ENCODE assay signal across 8 cellular contexts in the genomic region with DNA sequence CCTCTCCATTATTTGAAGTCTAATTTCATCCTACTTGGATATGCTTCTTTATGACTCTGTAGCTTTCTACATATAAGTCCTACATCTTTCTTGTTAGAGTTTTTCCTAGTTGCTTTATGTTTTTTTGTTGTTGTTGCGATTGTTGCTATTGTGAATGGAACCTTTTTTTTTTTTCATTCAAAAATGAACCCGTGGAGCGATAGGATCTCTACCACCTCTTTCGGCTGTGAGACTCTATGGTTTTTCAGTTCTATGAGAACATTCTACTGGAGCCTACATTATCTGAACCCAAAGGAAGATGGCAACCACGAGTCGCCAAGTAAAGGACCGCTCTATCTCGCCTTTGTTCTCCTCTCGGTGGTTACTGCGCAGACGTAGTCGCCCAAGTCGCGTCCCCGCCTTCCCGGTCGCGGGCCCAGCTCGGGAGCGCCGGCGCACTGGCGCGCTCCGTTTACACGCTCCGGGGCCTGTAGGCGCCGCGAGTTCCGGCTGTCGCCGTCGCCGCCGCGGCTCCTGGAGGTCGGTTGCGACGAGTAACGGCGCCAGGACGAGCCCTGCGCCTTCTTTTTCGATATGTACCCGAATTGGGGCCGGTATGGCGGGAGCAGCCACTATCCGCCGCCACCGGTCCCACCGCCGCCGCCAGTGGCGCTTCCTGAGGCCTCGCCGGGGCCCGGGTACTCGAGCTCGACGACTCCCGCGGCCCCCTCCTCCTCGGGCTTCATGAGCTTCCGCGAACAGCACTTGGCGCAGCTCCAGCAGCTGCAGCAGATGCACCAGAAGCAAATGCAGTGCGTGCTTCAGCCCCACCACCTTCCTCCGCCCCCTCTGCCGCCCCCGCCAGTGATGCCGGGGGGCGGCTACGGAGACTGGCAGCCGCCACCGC. TPM values are rescaled to one million over a fixed set of nuclear protein-coding genes. Genes with fewer than 3 reads are reported as not detected.
A peak's percentile ranks its signal among the peaks of the same experiment; 100 is the strongest.
DNase-seq lines count a peak whose midpoint lies in the region; ATAC-seq and TF ChIP-seq lines count a peak whose summit lies in the region.

A gene with protein sequence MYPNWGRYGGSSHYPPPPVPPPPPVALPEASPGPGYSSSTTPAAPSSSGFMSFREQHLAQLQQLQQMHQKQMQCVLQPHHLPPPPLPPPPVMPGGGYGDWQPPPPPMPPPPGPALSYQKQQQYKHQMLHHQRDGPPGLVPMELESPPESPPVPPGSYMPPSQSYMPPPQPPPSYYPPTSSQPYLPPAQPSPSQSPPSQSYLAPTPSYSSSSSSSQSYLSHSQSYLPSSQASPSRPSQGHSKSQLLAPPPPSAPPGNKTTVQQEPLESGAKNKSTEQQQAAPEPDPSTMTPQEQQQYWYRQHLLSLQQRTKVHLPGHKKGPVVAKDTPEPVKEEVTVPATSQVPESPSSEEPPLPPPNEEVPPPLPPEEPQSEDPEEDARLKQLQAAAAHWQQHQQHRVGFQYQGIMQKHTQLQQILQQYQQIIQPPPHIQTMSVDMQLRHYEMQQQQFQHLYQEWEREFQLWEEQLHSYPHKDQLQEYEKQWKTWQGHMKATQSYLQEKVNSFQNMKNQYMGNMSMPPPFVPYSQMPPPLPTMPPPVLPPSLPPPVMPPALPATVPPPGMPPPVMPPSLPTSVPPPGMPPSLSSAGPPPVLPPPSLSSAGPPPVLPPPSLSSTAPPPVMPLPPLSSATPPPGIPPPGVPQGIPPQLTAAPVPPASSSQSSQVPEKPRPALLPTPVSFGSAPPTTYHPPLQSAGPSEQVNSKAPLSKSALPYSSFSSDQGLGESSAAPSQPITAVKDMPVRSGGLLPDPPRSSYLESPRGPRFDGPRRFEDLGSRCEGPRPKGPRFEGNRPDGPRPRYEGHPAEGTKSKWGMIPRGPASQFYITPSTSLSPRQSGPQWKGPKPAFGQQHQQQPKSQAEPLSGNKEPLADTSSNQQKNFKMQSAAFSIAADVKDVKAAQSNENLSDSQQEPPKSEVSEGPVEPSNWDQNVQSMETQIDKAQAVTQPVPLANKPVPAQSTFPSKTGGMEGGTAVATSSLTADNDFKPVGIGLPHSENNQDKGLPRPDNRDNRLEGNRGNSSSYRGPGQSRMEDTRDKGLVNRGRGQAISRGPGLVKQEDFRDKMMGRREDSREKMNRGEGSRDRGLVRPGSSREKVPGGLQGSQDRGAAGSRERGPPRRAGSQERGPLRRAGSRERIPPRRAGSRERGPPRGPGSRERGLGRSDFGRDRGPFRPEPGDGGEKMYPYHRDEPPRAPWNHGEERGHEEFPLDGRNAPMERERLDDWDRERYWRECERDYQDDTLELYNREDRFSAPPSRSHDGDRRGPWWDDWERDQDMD (N-terminal part only) (plus strand): TSS at position 400 of the 886 bp plus-strand sequence. CDS start 174 bp downstream, at position 574.

- no peaks in the 10 kb centered on the region for H3K9me3 ChIP-seq in adrenal gland (replicated peaks in 1 of 3)
- H3K9me3 ChIP-seq in heart left ventricle, result no peaks in the 10 kb centered on the region
- no peaks in the 10 kb centered on the region for H3K9me3 ChIP-seq in upper lobe of right lung

- intact Hi-C loops in adrenal gland (cut with DNase I), result no loop called here
- intact Hi-C loops in heart left ventricle (cut with DNase I), result loop anchor here in 3 of 10 donors (10.0 kb wide), 1 partner anchor 48 kb away; a partner anchor contains a TSS
- intact Hi-C loops in posterior cingulate gyrus (cut with DNase I), result loop anchor here (2.0 to 5.0 kb wide), 2 partner anchors 51 to 460 kb away; a partner anchor contains a TSS
- intact Hi-C loops in upper lobe of right lung (cut with DNase I), result no loop called here

- CTCF ChIA-PET in T-cell (lab: Charles Lee), result interaction anchor here (0.5 to 1.7 kb wide), 12 partner anchors 9 to 901 kb away, joined by 3 to 11 read pairs (median 4); a partner anchor contains a TSS

- H3K36me3 ChIP-seq in adrenal gland (replicated peaks in 1 of 2), result no peaks in the 10 kb centered on the region
- peaks cover 0 to 3% (median 0%) of the 10 kb centered on the region in 9 donors for H3K36me3 ChIP-seq in heart left ventricle
- no peaks in the 10 kb centered on the region for H3K36me3 ChIP-seq in upper lobe of right lung

- TF ChIP-seq POLR2A in adrenal gland (IDR thresholded peaks at IDR 0.05) (peak; percentile 80 to 87), heart left ventricle (IDR thresholded peaks at IDR 0.05) (peak in 1 of 2 donors; percentile 86)

- H3K27me3 ChIP-seq in adrenal gland (no peaks in the 10 kb centered on the region), heart left ventricle (no peaks in the 10 kb centered on the region), upper lobe of right lung (no peaks in the 10 kb centered on the region)

- H3K27me3 Mint-ChIP-seq in T-cell, result no peaks in the 10 kb centered on the region

- peak within 1 kb of the TSS; percentile 93 to 97 for H3K27ac Mint-ChIP-seq in T-cell

- H3K4me1 ChIP-seq in adrenal gland (replicated peaks in 1 of 2), result peaks cover 18 to 39% of the 10 kb centered on the region in 2 donors
- peaks cover 0 to 45% (median 36%) of the 10 kb centered on the region in 12 donors for H3K4me1 ChIP-seq in heart left ventricle
- peaks cover 41% of the 10 kb centered on the region for H3K4me1 ChIP-seq in upper lobe of right lung

- POLR2A ChIA-PET in T-cell (lab: Charles Lee), result interaction anchor here (0.6 to 1.1 kb wide), 12 partner anchors 9 to 1639 kb away, joined by 3 to 6 read pairs (median 3); a partner anchor contains a TSS

- peak within 1 kb of the TSS; percentile 54 to 96 (median 96) for H3K4me3 ChIP-seq in adrenal gland
- peak within 1 kb of the TSS; percentile 87 to 100 (median 97) for H3K4me3 ChIP-seq in heart left ventricle
- H3K4me3 ChIP-seq in upper lobe of right lung, result peak within 1 kb of the TSS; percentile 81

- peak within 1 kb of the TSS in 4 of 5 donors; percentile 84 to 89 (median 88) for H3K27ac ChIP-seq in adrenal gland
- peak within 1 kb of the TSS; percentile 85 to 98 (median 92) for H3K27ac ChIP-seq in heart left ventricle
- peak within 1 kb of the TSS; percentile 95 for H3K27ac ChIP-seq in upper lobe of right lung

- ATAC-seq in HG02798 (IDR thresholded peaks at IDR 0.05; ENCODE audit: poor library complexity, unreplicated experiment) (peak; percentile 95), T-cell (replicated peaks in 1 of 4) (peak; percentile 89 to 95 (median 94)), heart left ventricle (peak; percentile 97 to 99 (median 99)), upper lobe of right lung (peak; percentile 100)

- no peaks in the 10 kb centered on the region for H3K9me3 Mint-ChIP-seq in T-cell

- TF ChIP-seq CTCF in GM12874 (IDR thresholded peaks at IDR 0.05; ENCODE audit: insufficient read depth, low read depth, low read length), result peak; percentile 50
- TF ChIP-seq CTCF in adrenal gland (IDR thresholded peaks at IDR 0.05), result peak in 4 of 6 experiments; percentile 36 to 48 (median 40)
- TF ChIP-seq CTCF in heart left ventricle (IDR thresholded peaks at IDR 0.05), result peak; percentile 33 to 84 (median 57)
- TF ChIP-seq CTCF in upper lobe of right lung (IDR thresholded peaks at IDR 0.05), result peak; percentile 54

- peaks cover 18% of the 10 kb centered on the region for H3K36me3 Mint-ChIP-seq in T-cell

- H3K4me1 Mint-ChIP-seq in T-cell, result peaks cover 48 to 55% (median 48%) of the 10 kb centered on the region in 3 donors

- H3K4me3 Mint-ChIP-seq in T-cell, result peak within 1 kb of the TSS; percentile 93

- DNase-seq in NCI-H1436 (lab: John Stamatoyannopoulos, UW) (peak; percentile 95), T-cell (peak; percentile 77 to 95 (median 90)), adrenal gland (peak; percentile 91 to 96 (median 94)), heart left ventricle (peak; percentile 92 to 96 (median 94)), posterior cingulate gyrus (peak; percentile 84 to 99 (median 91)), upper lobe of right lung (peak; percentile 96)

- 0 to 1% (median 1%) methylated on average over 25 to 76 of the region's 76 CpGs for WGBS in adrenal gland, 4 donors
- 0 to 1% (median 1%) methylated on average over 48 to 76 of the region's 76 CpGs for WGBS in heart left ventricle, 4 donors

RNA-seq across cellular contexts. Expression of the gene that starts here (rescaled TPM):
- total RNA-seq in T-cell, result 100 to 1,000 TPM in 2 of 5 donors, 10 to 100 TPM in 3; 73.0 to 121 (median 86.5) TPM
- 10 to 100 TPM; 27.9 to 58.6 (median 47.2) TPM for total RNA-seq in adrenal gland
- 10 to 100 TPM; 24.0 to 51.1 (median 29.5) TPM for polyA plus RNA-seq in adrenal gland
- 10 to 100 TPM; 23.1 to 48.1 (median 27.7) TPM for total RNA-seq in heart left ventricle
- 10 to 100 TPM; 15.0 to 15.2 TPM for polyA plus RNA-seq in heart left ventricle
- total RNA-seq in upper lobe of right lung, result 53.0 TPM

Comparison
In these comparisons a context has a peak if more than half of its experiments do, and no peak if none do; other contexts are left out.
1. Peak in every context shown above with its lines: DNase-seq, ATAC-seq, H3K4me3 ChIP-seq and H3K27ac ChIP-seq.